In genomic region chr20:53208110-53208908, GRCh38 we compare ENCODE assay signal across 15 cellular contexts.
DNase-seq lines count a peak whose midpoint lies in the region; ATAC-seq and TF ChIP-seq lines count a peak whose summit lies in the region.
"Had no signal": no experiment of that assay in that cellular context is flagged by ENCODE, and none has a peak within 500 bp of the region (broad histone marks: within the 10 kb centered on the region; RNA-seq: fewer than 3 reads in every experiment).

No MANE protein-coding gene starts in this region.

- WGBS in suprapubic skin: 77% methylated on average over 12 of the region's 12 CpGs

- TF ChIP-seq POLR2A in suprapubic skin (IDR thresholded peaks at IDR 0.05): no peak

- H3K4me1 ChIP-seq in suprapubic skin: peaks cover 7% of the 10 kb centered on the region
- H3K4me1 ChIP-seq: breast epithelium, gastroesophageal sphincter, sigmoid colon had no signal

- H3K9me3 ChIP-seq in suprapubic skin: no peaks in the 10 kb centered on the region
- H3K9me3 ChIP-seq: breast epithelium, gastroesophageal sphincter, sigmoid colon had no signal

- H3K27me3 ChIP-seq in suprapubic skin: no peaks in the 10 kb centered on the region
- H3K27me3 ChIP-seq: breast epithelium, sigmoid colon had no signal

- no peak overlapping the region for H3K27ac Mint-ChIP-seq in activated naive CD8-positive, alpha-beta T cell treated with anti-CD3 and anti-CD28 coated beads, Interleukin-2, amount 50 U/mL, for 24 hours
- peak overlapping the region; percentile 74 to 85 for H3K27ac Mint-ChIP-seq in stimulated activated naive CD8-positive, alpha-beta T cell treated with anti-CD3 and anti-CD28 coated beads, Interleukin-15, amount 100 ng/mL, for 72 hours

- no peaks in the 10 kb centered on the region for H3K9me3 Mint-ChIP-seq in activated naive CD8-positive, alpha-beta T cell treated with anti-CD3 and anti-CD28 coated beads, Interleukin-2, amount 50 U/mL, for 24 hours
- H3K9me3 Mint-ChIP-seq in stimulated activated naive CD8-positive, alpha-beta T cell treated with anti-CD3 and anti-CD28 coated beads, Interleukin-15, amount 100 ng/mL, for 72 hours: no peaks in the 10 kb centered on the region

- peak overlapping the region; percentile 34 for H3K4me3 Mint-ChIP-seq in activated naive CD8-positive, alpha-beta T cell treated with anti-CD3 and anti-CD28 coated beads, Interleukin-2, amount 50 U/mL, for 24 hours
- peak overlapping the region in 1 of 2 donors; percentile 51 for H3K4me3 Mint-ChIP-seq in stimulated activated naive CD8-positive, alpha-beta T cell treated with anti-CD3 and anti-CD28 coated beads, Interleukin-15, amount 100 ng/mL, for 72 hours

- H3K4me3 ChIP-seq in suprapubic skin: no peak overlapping the region
- H3K4me3 ChIP-seq: breast epithelium, gastroesophageal sphincter, GM12878, sigmoid colon had no signal

- DNase-seq in activated CD8-positive, alpha-beta memory T cell treated with anti-CD3 and anti-CD28 coated beads for 24 hours: peak; percentile 57
- DNase-seq in activated CD8-positive, alpha-beta memory T cell treated with anti-CD3 and anti-CD28 coated beads, Interleukin-2, amount 50 U/mL, for 4 hours: no peak
- DNase-seq in SW480 (ENCODE audit: low spot score) (peak; percentile 32), suprapubic skin (ENCODE audit: low spot score in 2 of 2) (no peak), mesenteric fat pad (ENCODE audit: low spot score) (no peak)
- DNase-seq in activated naive CD8-positive, alpha-beta T cell treated with anti-CD3 and anti-CD28 coated beads, Interleukin-2, amount 50 U/mL, for 24 hours: peak; percentile 33
- peak; percentile 4 to 14 for DNase-seq in stimulated activated naive CD8-positive, alpha-beta T cell treated with anti-CD3 and anti-CD28 coated beads, Interleukin-15, amount 100 ng/mL, for 72 hours
- DNase-seq: activated CD4-positive, CD25-positive, alpha-beta regulatory T cell; KG1; NCI-H526 treated with DMSO at 0.1 percent for 48 hours; sigmoid colon had no signal

- no peaks in the 10 kb centered on the region for H3K27me3 Mint-ChIP-seq in activated naive CD8-positive, alpha-beta T cell treated with anti-CD3 and anti-CD28 coated beads, Interleukin-2, amount 50 U/mL, for 24 hours
- H3K27me3 Mint-ChIP-seq in stimulated activated naive CD8-positive, alpha-beta T cell treated with anti-CD3 and anti-CD28 coated beads, Interleukin-15, amount 100 ng/mL, for 72 hours: no peaks in the 10 kb centered on the region

- no peaks in the 10 kb centered on the region for H3K36me3 ChIP-seq in suprapubic skin
- H3K36me3 ChIP-seq: breast epithelium, gastroesophageal sphincter, sigmoid colon had no signal

- peak; percentile 52 for ATAC-seq in activated naive CD8-positive, alpha-beta T cell treated with anti-CD3 and anti-CD28 coated beads, Interleukin-2, amount 50 U/mL, for 24 hours
- peak; percentile 66 for ATAC-seq in stimulated activated naive CD8-positive, alpha-beta T cell treated with anti-CD3 and anti-CD28 coated beads, Interleukin-15, amount 100 ng/mL, for 72 hours
- no peak for ATAC-seq in HG02623 (IDR thresholded peaks at IDR 0.05; ENCODE audit: unreplicated experiment)
- ATAC-seq: gastroesophageal sphincter, GM12878 had no signal

- no peak for TF ChIP-seq CTCF in suprapubic skin (IDR thresholded peaks at IDR 0.05)

- no peak for TF ChIP-seq EP300 in suprapubic skin (IDR thresholded peaks at IDR 0.05)

- peaks cover 12% of the 10 kb centered on the region for H3K4me1 Mint-ChIP-seq in activated naive CD8-positive, alpha-beta T cell treated with anti-CD3 and anti-CD28 coated beads, Interleukin-2, amount 50 U/mL, for 24 hours
- H3K4me1 Mint-ChIP-seq in stimulated activated naive CD8-positive, alpha-beta T cell treated with anti-CD3 and anti-CD28 coated beads, Interleukin-15, amount 100 ng/mL, for 72 hours: peaks cover 12% of the 10 kb centered on the region

- H3K27ac ChIP-seq in suprapubic skin: no peak overlapping the region
- H3K27ac ChIP-seq: breast epithelium, gastroesophageal sphincter, sigmoid colon had no signal

- H3K36me3 Mint-ChIP-seq in activated naive CD8-positive, alpha-beta T cell treated with anti-CD3 and anti-CD28 coated beads, Interleukin-2, amount 50 U/mL, for 24 hours (ENCODE audit: low read depth): no peaks in the 10 kb centered on the region

Comparison
In these comparisons a context has a peak if more than half of its experiments do, and no peak if none do; other contexts are left out.
1. DNase-seq: peak in activated CD8-positive, alpha-beta memory T cell treated with anti-CD3 and anti-CD28 coated beads for 24 hours (single experiment), SW480 (single experiment), activated naive CD8-positive, alpha-beta T cell treated with anti-CD3 and anti-CD28 coated beads, Interleukin-2, amount 50 U/mL, for 24 hours (single experiment) and stimulated activated naive CD8-positive, alpha-beta T cell treated with anti-CD3 and anti-CD28 coated beads, Interleukin-15, amount 100 ng/mL, for 72 hours (2 of 2); none in activated CD8-positive, alpha-beta memory T cell treated with anti-CD3 and anti-CD28 coated beads, Interleukin-2, amount 50 U/mL, for 4 hours (single experiment), suprapubic skin (0 of 2) and mesenteric fat pad (single experiment).